ENCODE assay signal across 31 cellular contexts in genomic region chr22:27300661-27301285, GRCh38.
"Had no signal": no experiment of that assay in that cellular context is flagged by ENCODE, and none has a peak within 500 bp of the region (broad histone marks: within the 10 kb centered on the region; RNA-seq: fewer than 3 reads in every experiment).

No MANE protein-coding gene starts in this region.

- H3K27ac Mint-ChIP-seq: activated B cell treated with CpG ODN at 0.5 μM for 24 hours; activated CD4-positive, alpha-beta memory T cell treated with anti-CD3 and anti-CD28 coated beads for 36 hours; activated CD4-positive, alpha-beta T cell treated with anti-CD3 and anti-CD28 coated beads, Interleukin-2, amount 10 ng/mL, durations not matched to agents 24 days and 14 days; activated CD8-positive, alpha-beta memory T cell treated with anti-CD3 and anti-CD28 coated beads, Interleukin-2, amount 10 ng/mL, durations not matched to agents 7 days and 5 days; activated CD8-positive, alpha-beta T cell treated with anti-CD3 and anti-CD28 coated beads, Interleukin-2, amount 10 ng/mL, durations not matched to agents 7 days and 5 days; activated naive CD4-positive, alpha-beta T cell treated with anti-CD3 and anti-CD28 coated beads, Interleukin-2, amount 10 ng/mL, durations not matched to agents 7 days and 5 days; activated naive CD4-positive, alpha-beta T cell treated with anti-CD3 and anti-CD28 coated beads, Interleukin-2, amount 50 U/mL, for 72 hours; activated naive CD8-positive, alpha-beta T cell treated with anti-CD3 and anti-CD28 coated beads, Interleukin-2, amount 10 ng/mL, durations not matched to agents 7 days and 5 days; activated T-helper 1 cell treated with anti-CD3 and anti-CD28 coated beads, Interleukin-12 subunit alpha, Interleukin-12 subunit beta, Interleukin-2, Interleukin-4 antibody, amounts not matched to agents 30 ng/mL and 10 ng/mL and 1 ng/mL, durations not matched to agents 14 hours and 24 hours and 36 hours; dendritic cell treated with granulocyte-macrophage colony-stimulating factor and Interleukin-4, amounts not matched to agents 40 ng/mL and 50 ng/mL, for 4 days; endodermal cell; T-helper 17 cell; T-helper 2 cell treated with Interferon-gamma antibody and Interleukin-4, amounts not matched to agents 5 μg/mL and 100 μg/mL, for 36 hours had no signal

- H3K36me3 ChIP-seq: ascending aorta, brain microvascular endothelial cell, WERI-Rb-1 had no signal

- H3K9me3 Mint-ChIP-seq: activated B cell treated with CpG ODN at 0.5 μM for 24 hours; activated CD4-positive, alpha-beta memory T cell treated with anti-CD3 and anti-CD28 coated beads for 36 hours; activated CD4-positive, alpha-beta T cell treated with anti-CD3 and anti-CD28 coated beads, Interleukin-2, amount 10 ng/mL, durations not matched to agents 24 days and 14 days; activated naive CD4-positive, alpha-beta T cell treated with anti-CD3 and anti-CD28 coated beads, Interleukin-2, amount 10 ng/mL, durations not matched to agents 7 days and 5 days; activated naive CD8-positive, alpha-beta T cell treated with anti-CD3 and anti-CD28 coated beads, Interleukin-2, amount 10 ng/mL, durations not matched to agents 7 days and 5 days; activated T-helper 1 cell treated with anti-CD3 and anti-CD28 coated beads, Interleukin-12 subunit alpha, Interleukin-12 subunit beta, Interleukin-2, Interleukin-4 antibody, amounts not matched to agents 30 ng/mL and 10 ng/mL and 1 ng/mL, durations not matched to agents 14 hours and 24 hours and 36 hours; central memory CD8-positive, alpha-beta T cell; dendritic cell treated with granulocyte-macrophage colony-stimulating factor and Interleukin-4, amounts not matched to agents 40 ng/mL and 50 ng/mL, for 4 days; endodermal cell; T-helper 2 cell treated with Interferon-gamma antibody and Interleukin-4, amounts not matched to agents 5 μg/mL and 100 μg/mL, for 36 hours had no signal

- H3K36me3 Mint-ChIP-seq: activated CD4-positive, alpha-beta memory T cell treated with anti-CD3 and anti-CD28 coated beads for 36 hours; activated CD8-positive, alpha-beta memory T cell treated with anti-CD3 and anti-CD28 coated beads, Interleukin-2, amount 10 ng/mL, durations not matched to agents 7 days and 5 days; activated naive CD4-positive, alpha-beta T cell treated with anti-CD3 and anti-CD28 coated beads, Interleukin-2, amount 10 ng/mL, durations not matched to agents 7 days and 5 days; activated naive CD4-positive, alpha-beta T cell treated with anti-CD3 and anti-CD28 coated beads, Interleukin-2, amount 50 U/mL, for 72 hours; activated naive CD8-positive, alpha-beta T cell treated with anti-CD3 and anti-CD28 coated beads, Interleukin-2, amount 10 ng/mL, durations not matched to agents 7 days and 5 days had no signal

- ATAC-seq: activated CD4-positive, CD25-positive, alpha-beta regulatory T cell treated with anti-CD3 and anti-CD28 coated beads, Interleukin-2, amount 50 U/mL, for 24 hours; activated CD8-positive, alpha-beta memory T cell treated with anti-CD3 and anti-CD28 coated beads, Interleukin-2, amount 10 ng/mL, durations not matched to agents 7 days and 5 days; activated CD8-positive, alpha-beta T cell treated with anti-CD3 and anti-CD28 coated beads, Interleukin-2, amount 10 ng/mL, durations not matched to agents 7 days and 5 days; activated naive CD4-positive, alpha-beta T cell treated with anti-CD3 and anti-CD28 coated beads, Interleukin-2, amount 50 U/mL, for 72 hours; esophagus mucosa; T-helper 17 cell had no signal

- H3K4me3 ChIP-seq: ascending aorta, coronary artery, dorsolateral prefrontal cortex had no signal

- H3K4me1 Mint-ChIP-seq: activated B cell treated with CpG ODN at 0.5 μM for 24 hours; activated CD4-positive, alpha-beta T cell treated with anti-CD3 and anti-CD28 coated beads, Interleukin-2, amount 10 ng/mL, durations not matched to agents 24 days and 14 days; activated CD8-positive, alpha-beta memory T cell treated with anti-CD3 and anti-CD28 coated beads, Interleukin-2, amount 10 ng/mL, durations not matched to agents 7 days and 5 days; activated naive CD4-positive, alpha-beta T cell treated with anti-CD3 and anti-CD28 coated beads, Interleukin-2, amount 10 ng/mL, durations not matched to agents 7 days and 5 days; activated naive CD8-positive, alpha-beta T cell treated with anti-CD3 and anti-CD28 coated beads, Interleukin-2, amount 10 ng/mL, durations not matched to agents 7 days and 5 days; central memory CD8-positive, alpha-beta T cell had no signal

- H3K4me3 Mint-ChIP-seq: activated B cell treated with CpG ODN at 0.5 μM for 24 hours; activated CD4-positive, alpha-beta memory T cell treated with anti-CD3 and anti-CD28 coated beads for 36 hours; activated CD4-positive, alpha-beta T cell treated with anti-CD3 and anti-CD28 coated beads, Interleukin-2, amount 10 ng/mL, durations not matched to agents 24 days and 14 days; activated CD8-positive, alpha-beta memory T cell treated with anti-CD3 and anti-CD28 coated beads, Interleukin-2, amount 10 ng/mL, durations not matched to agents 7 days and 5 days; activated CD8-positive, alpha-beta T cell treated with anti-CD3 and anti-CD28 coated beads, Interleukin-2, amount 10 ng/mL, durations not matched to agents 7 days and 5 days; activated naive CD4-positive, alpha-beta T cell treated with anti-CD3 and anti-CD28 coated beads, Interleukin-2, amount 10 ng/mL, durations not matched to agents 7 days and 5 days; activated naive CD8-positive, alpha-beta T cell treated with anti-CD3 and anti-CD28 coated beads, Interleukin-2, amount 10 ng/mL, durations not matched to agents 7 days and 5 days; activated T-helper 1 cell treated with anti-CD3 and anti-CD28 coated beads, Interleukin-12 subunit alpha, Interleukin-12 subunit beta, Interleukin-2, Interleukin-4 antibody, amounts not matched to agents 30 ng/mL and 10 ng/mL and 1 ng/mL, durations not matched to agents 14 hours and 24 hours and 36 hours; central memory CD8-positive, alpha-beta T cell; dendritic cell treated with granulocyte-macrophage colony-stimulating factor and Interleukin-4, amounts not matched to agents 40 ng/mL and 50 ng/mL, for 4 days; endodermal cell; T-helper 17 cell; T-helper 2 cell treated with Interferon-gamma antibody and Interleukin-4, amounts not matched to agents 5 μg/mL and 100 μg/mL, for 36 hours had no signal

- DNase-seq: activated B cell treated with CpG ODN at 0.5 μM for 24 hours; activated CD4-positive, alpha-beta memory T cell treated with anti-CD3 and anti-CD28 coated beads for 36 hours; activated CD4-positive, alpha-beta T cell treated with anti-CD3 and anti-CD28 coated beads, Interleukin-2, amount 10 ng/mL, durations not matched to agents 24 days and 14 days; activated CD8-positive, alpha-beta memory T cell treated with anti-CD3 and anti-CD28 coated beads, Interleukin-2, amount 10 ng/mL, durations not matched to agents 7 days and 5 days; activated CD8-positive, alpha-beta memory T cell treated with anti-CD3 and anti-CD28 coated beads, Interleukin-2, amount 50 U/mL, for 4 hours; activated CD8-positive, alpha-beta T cell treated with anti-CD3 and anti-CD28 coated beads, Interleukin-2, amount 10 ng/mL, durations not matched to agents 7 days and 5 days; activated gamma-delta T cell; activated naive CD4-positive, alpha-beta T cell; activated naive CD4-positive, alpha-beta T cell treated with anti-CD3 and anti-CD28 coated beads, Interleukin-2, amount 10 ng/mL, durations not matched to agents 7 days and 5 days; activated naive CD8-positive, alpha-beta T cell treated with anti-CD3 and anti-CD28 coated beads, Interleukin-2, amount 10 ng/mL, durations not matched to agents 7 days and 5 days; activated T-cell treated with anti-CD3 and anti-CD28 coated beads, Interleukin-2, amount 50 U/mL, for 1 hour; activated T-cell treated with anti-CD3 and anti-CD28 coated beads, Interleukin-2, amount 50 U/mL, for 48 hours; brain microvascular endothelial cell; dorsolateral prefrontal cortex; effector memory CD4-positive, alpha-beta T cell; endodermal cell; foreskin fibroblast; glutamatergic neuron; T-helper 1 cell; T-helper 17 cell; T1000; WERI-Rb-1 had no signal

- H3K27me3 ChIP-seq: ascending aorta, brain microvascular endothelial cell had no signal
